9 cellular contexts compared by ENCODE assay signal in genomic region chr10:72218756-72219155, GRCh38. TPM values are rescaled to one million over a fixed set of nuclear protein-coding genes. Genes with fewer than 3 reads are reported as not detected.
DNase-seq lines count a peak whose midpoint lies in the region; ATAC-seq and TF ChIP-seq lines count a peak whose summit lies in the region.
"Had no signal": no experiment of that assay in that cellular context is flagged by ENCODE, and none has a peak within 500 bp of the region (broad histone marks: within the 10 kb centered on the region; RNA-seq: fewer than 3 reads in every experiment).

No MANE protein-coding gene starts in this region.

- 43% methylated on average over 3 of the region's 3 CpGs for WGBS in liver

- intact Hi-C loops in activated T-helper 1 cell treated with anti-CD3 and anti-CD28 coated beads, Interleukin-12 subunit alpha, Interleukin-12 subunit beta, Interleukin-2, Interleukin-4 antibody, amounts not matched to agents 30 ng/mL and 10 ng/mL and 1 ng/mL, durations not matched to agents 14 hours and 24 hours and 36 hours (cut with micrococcal nuclease) = loop anchor here (1.0 to 10.0 kb wide), 6 partner anchors 43 to 284 kb away; partner anchors contain the start of gene SPOCK2

- H3K27ac ChIP-seq in HUES48 (ENCODE audit: low read depth, low read length) = peak overlapping the region; percentile 2
- H3K27ac ChIP-seq in liver (ENCODE audit: low read depth in 1 of 2, low read length in 2 of 2) = peak overlapping the region; percentile 13 to 35
- H3K27ac ChIP-seq in substantia nigra (ENCODE audit: low read depth, low read length, poor library complexity, severe bottlenecking) = peak overlapping the region; percentile 40

- no peak for ATAC-seq in HG02759 (IDR thresholded peaks at IDR 0.05; ENCODE audit: unreplicated experiment)

- TF ChIP-seq RAD21 in liver (IDR thresholded peaks at IDR 0.05) = no peak

- H3K9me3 ChIP-seq in HUES48 (ENCODE audit: control insufficient read depth, insufficient read depth, low read length) (no peaks in the 10 kb centered on the region), liver (ENCODE audit: control insufficient read depth in 4 of 4, low read length in 3 of 4) (no peaks in the 10 kb centered on the region)

- H3K4me1 ChIP-seq in HUES48 (ENCODE audit: control insufficient read depth, insufficient read depth, low read length) = 0 out of 2 replicates have a peak, but pooled peaks cover 9% of the 10 kb centered on the region
- H3K4me1 ChIP-seq in liver (ENCODE audit: control insufficient read depth in 4 of 4, insufficient read depth in 4 of 4, low read length in 3 of 4) = peaks cover 0 to 26% (median 23%) of the 10 kb centered on the region in 4 donors

- H3K36me3 ChIP-seq in HUES48 (ENCODE audit: control insufficient read depth, insufficient read depth, low read length) = peaks cover 18% of the 10 kb centered on the region
- peaks cover 0 to 7% (median 3%) of the 10 kb centered on the region in 4 donors for H3K36me3 ChIP-seq in liver (ENCODE audit: control insufficient read depth in 4 of 4, insufficient read depth in 3 of 4, low read depth in 1 of 4, low read length in 3 of 4)

- H3K4me1 Mint-ChIP-seq in activated T-helper 1 cell treated with anti-CD3 and anti-CD28 coated beads, Interleukin-12 subunit alpha, Interleukin-12 subunit beta, Interleukin-2, Interleukin-4 antibody, amounts not matched to agents 30 ng/mL and 10 ng/mL and 1 ng/mL, durations not matched to agents 14 hours and 24 hours and 36 hours (ENCODE audit: low read depth) = peaks cover 54% of the 10 kb centered on the region

- H3K9ac ChIP-seq in HUES48 (ENCODE audit: low read depth, low read length) (no peak overlapping the region), liver (ENCODE audit: low read depth in 1 of 2, low read length in 2 of 2) (peak overlapping the region in 1 of 2 donors; percentile 50)

- no peak overlapping the region for H3K4me3 ChIP-seq in HUES48 (ENCODE audit: low read depth, low read length)
- no peak overlapping the region for H3K4me3 ChIP-seq in liver (ENCODE audit: low read depth in 1 of 3, low read length in 3 of 3)

- H3K36me3 Mint-ChIP-seq in activated T-helper 1 cell treated with anti-CD3 and anti-CD28 coated beads, Interleukin-12 subunit alpha, Interleukin-12 subunit beta, Interleukin-2, Interleukin-4 antibody, amounts not matched to agents 30 ng/mL and 10 ng/mL and 1 ng/mL, durations not matched to agents 14 hours and 24 hours and 36 hours (ENCODE audit: low read depth) = peaks cover 18% of the 10 kb centered on the region

- DNase-seq in activated T-helper 1 cell treated with anti-CD3 and anti-CD28 coated beads, Interleukin-12 subunit alpha, Interleukin-12 subunit beta, Interleukin-2, Interleukin-4 antibody, amounts not matched to agents 30 ng/mL and 10 ng/mL and 1 ng/mL, durations not matched to agents 14 hours and 24 hours and 36 hours (ENCODE audit: low spot score) = no peak
- DNase-seq in substantia nigra (lab: John Stamatoyannopoulos, UW) (no peak), SIG-M5 treated with dmso at 0.1 percent for 504 hours (lab: John Stamatoyannopoulos, UW; ENCODE audit: unreplicated experiment) (no peak), HT-29 (ENCODE audit: low spot score) (no peak)
- DNase-seq: activated effector memory CD4-positive, alpha-beta T cell treated with anti-CD3 and anti-CD28 coated beads, Interleukin-2, amount 50 U/mL, for 16 hours; NCI-H1930 had no signal

- peak overlapping the region; percentile 90 for H3K27ac Mint-ChIP-seq in activated T-helper 1 cell treated with anti-CD3 and anti-CD28 coated beads, Interleukin-12 subunit alpha, Interleukin-12 subunit beta, Interleukin-2, Interleukin-4 antibody, amounts not matched to agents 30 ng/mL and 10 ng/mL and 1 ng/mL, durations not matched to agents 14 hours and 24 hours and 36 hours

- TF ChIP-seq CTCF in liver (IDR thresholded peaks at IDR 0.05; ENCODE audit: low read depth, low read length, missing input control) = no peak

- H3K9me3 Mint-ChIP-seq in activated T-helper 1 cell treated with anti-CD3 and anti-CD28 coated beads, Interleukin-12 subunit alpha, Interleukin-12 subunit beta, Interleukin-2, Interleukin-4 antibody, amounts not matched to agents 30 ng/mL and 10 ng/mL and 1 ng/mL, durations not matched to agents 14 hours and 24 hours and 36 hours = no peaks in the 10 kb centered on the region

- peak overlapping the region; percentile 70 for H3K4me3 Mint-ChIP-seq in activated T-helper 1 cell treated with anti-CD3 and anti-CD28 coated beads, Interleukin-12 subunit alpha, Interleukin-12 subunit beta, Interleukin-2, Interleukin-4 antibody, amounts not matched to agents 30 ng/mL and 10 ng/mL and 1 ng/mL, durations not matched to agents 14 hours and 24 hours and 36 hours

- H3K27me3 Mint-ChIP-seq in activated T-helper 1 cell treated with anti-CD3 and anti-CD28 coated beads, Interleukin-12 subunit alpha, Interleukin-12 subunit beta, Interleukin-2, Interleukin-4 antibody, amounts not matched to agents 30 ng/mL and 10 ng/mL and 1 ng/mL, durations not matched to agents 14 hours and 24 hours and 36 hours (ENCODE audit: insufficient read depth) = peaks cover 2% of the 10 kb centered on the region

- H3K27me3 ChIP-seq in HUES48 (ENCODE audit: control insufficient read depth, insufficient read depth, low read length) = no peaks in the 10 kb centered on the region
- no peaks in the 10 kb centered on the region for H3K27me3 ChIP-seq in liver (ENCODE audit: control insufficient read depth in 4 of 4, insufficient read depth in 4 of 4, low read length in 3 of 4)

TF ChIP-seq in liver, 16 proteins besides CTCF, POLR2A, EP300 and RAD21 (continues in another document):
- TF ChIP-seq NR2F2 (IDR thresholded peaks at IDR 0.05) (no peak), FOXA1 (IDR thresholded peaks at IDR 0.05) (no peak), YY1 (IDR thresholded peaks at IDR 0.05) (no peak), EGR1 (IDR thresholded peaks at IDR 0.05; ENCODE audit: low read depth in 2 of 2) (no peak), TAF1 (conservative IDR thresholded peaks at IDR 0.05) (no peak), ATF3 (IDR thresholded peaks at IDR 0.05) (no peak)
- TF ChIP-seq, protein P1, sequence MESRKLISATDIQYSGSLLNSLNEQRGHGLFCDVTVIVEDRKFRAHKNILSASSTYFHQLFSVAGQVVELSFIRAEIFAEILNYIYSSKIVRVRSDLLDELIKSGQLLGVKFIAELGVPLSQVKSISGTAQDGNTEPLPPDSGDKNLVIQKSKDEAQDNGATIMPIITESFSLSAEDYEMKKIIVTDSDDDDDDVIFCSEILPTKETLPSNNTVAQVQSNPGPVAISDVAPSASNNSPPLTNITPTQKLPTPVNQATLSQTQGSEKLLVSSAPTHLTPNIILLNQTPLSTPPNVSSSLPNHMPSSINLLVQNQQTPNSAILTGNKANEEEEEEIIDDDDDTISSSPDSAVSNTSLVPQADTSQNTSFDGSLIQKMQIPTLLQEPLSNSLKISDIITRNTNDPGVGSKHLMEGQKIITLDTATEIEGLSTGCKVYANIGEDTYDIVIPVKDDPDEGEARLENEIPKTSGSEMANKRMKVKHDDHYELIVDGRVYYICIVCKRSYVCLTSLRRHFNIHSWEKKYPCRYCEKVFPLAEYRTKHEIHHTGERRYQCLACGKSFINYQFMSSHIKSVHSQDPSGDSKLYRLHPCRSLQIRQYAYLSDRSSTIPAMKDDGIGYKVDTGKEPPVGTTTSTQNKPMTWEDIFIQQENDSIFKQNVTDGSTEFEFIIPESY (IDR thresholded peaks at IDR 0.05) = no peak

RNA-seq across cellular contexts. Expression of gene ASCC1, which starts 2.7 kb away (rescaled TPM):
- total RNA-seq in activated T-helper 1 cell treated with anti-CD3 and anti-CD28 coated beads, Interleukin-12 subunit alpha, Interleukin-12 subunit beta, Interleukin-2, Interleukin-4 antibody, amounts not matched to agents 30 ng/mL and 10 ng/mL and 1 ng/mL, durations not matched to agents 14 hours and 24 hours and 36 hours = 29.8 and 33.5 TPM in 2 replicates
- total RNA-seq in liver = 10 to 100 TPM in 1 of 2 donors, 1 to 10 TPM in 1; 6.9 to 11.0 TPM
- polyA plus RNA-seq in liver = 10 to 100 TPM in 1 of 2 donors, 1 to 10 TPM in 1; 9.5 to 13.9 TPM
- total RNA-seq in HT-29 (2014; rRNA removed; shearing (Covaris generic)) = 12.1 and 12.2 TPM in 2 replicates

RNA-seq across cellular contexts. Expression of gene ANAPC16, which starts 2.9 kb away (rescaled TPM):
- 80.0 and 81.6 TPM in 2 replicates for total RNA-seq in activated T-helper 1 cell treated with anti-CD3 and anti-CD28 coated beads, Interleukin-12 subunit alpha, Interleukin-12 subunit beta, Interleukin-2, Interleukin-4 antibody, amounts not matched to agents 30 ng/mL and 10 ng/mL and 1 ng/mL, durations not matched to agents 14 hours and 24 hours and 36 hours
- total RNA-seq in liver = 10 to 100 TPM; 36.8 to 49.8 TPM
- polyA plus RNA-seq in liver = 10 to 100 TPM; 61.3 to 96.3 TPM
- 38.9 and 45.8 TPM in 2 replicates for total RNA-seq in HT-29 (2014; rRNA removed; shearing (Covaris generic))

RNA-seq across cellular contexts. Expression of gene DDIT4, which starts 55.0 kb away (rescaled TPM):
- 178 and 183 TPM in 2 replicates for total RNA-seq in activated T-helper 1 cell treated with anti-CD3 and anti-CD28 coated beads, Interleukin-12 subunit alpha, Interleukin-12 subunit beta, Interleukin-2, Interleukin-4 antibody, amounts not matched to agents 30 ng/mL and 10 ng/mL and 1 ng/mL, durations not matched to agents 14 hours and 24 hours and 36 hours
- 10 to 100 TPM; 18.4 to 39.9 TPM for total RNA-seq in liver
- 10 to 100 TPM; 47.4 to 69.0 TPM for polyA plus RNA-seq in liver
- total RNA-seq in HT-29 (2014; rRNA removed; shearing (Covaris generic)) = 88.4 and 107 TPM in 2 replicates
